1 cellular context compared by ENCODE assay signal in the genomic region with DNA sequence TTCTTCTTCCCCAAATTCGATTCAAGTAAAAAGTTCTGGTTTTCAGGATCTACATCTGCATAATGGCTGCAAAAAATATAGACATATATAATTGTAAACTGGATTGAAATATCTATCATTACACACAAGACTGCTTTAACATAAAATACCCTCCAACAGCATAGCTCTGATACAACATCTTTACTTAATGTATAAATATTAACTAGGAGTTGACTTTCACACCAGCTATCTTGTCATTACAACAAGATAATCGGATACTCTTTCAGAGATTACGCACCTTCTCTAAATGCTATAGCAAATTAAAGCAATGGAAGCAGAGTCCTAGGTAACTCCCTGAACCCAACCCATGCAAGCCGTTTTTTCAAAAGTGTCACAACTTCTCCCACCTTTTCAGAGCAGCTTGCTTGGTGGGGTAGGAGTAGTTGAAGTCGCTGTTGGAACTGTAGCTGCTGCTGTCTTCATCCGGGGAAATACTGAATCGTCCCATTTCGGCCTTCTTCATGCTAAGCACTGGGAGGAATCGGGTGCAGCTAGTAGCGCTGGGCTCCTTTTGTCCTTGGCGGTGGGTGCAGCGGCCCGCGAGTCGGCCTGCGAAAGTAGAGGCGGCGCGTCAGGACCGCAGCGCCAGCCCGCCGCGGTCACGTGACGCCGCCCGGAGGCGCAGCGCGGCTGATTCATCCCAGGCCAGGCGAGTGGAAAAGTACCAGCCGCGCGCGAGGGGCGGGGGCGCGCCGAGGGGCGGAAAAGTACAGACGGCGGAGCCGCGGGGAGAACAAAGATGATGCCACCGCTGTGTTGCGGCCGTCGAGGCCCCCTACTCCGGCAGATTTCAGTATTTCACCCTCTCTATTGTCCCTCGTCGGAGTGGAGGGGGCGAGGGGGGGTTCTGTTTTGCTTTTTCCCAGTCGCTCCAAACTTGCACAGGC.
A peak's percentile ranks its signal among the peaks of the same experiment; 100 is the strongest.
TF ChIP-seq lines count a peak whose summit lies in the region.

No MANE protein-coding gene starts in this region.

TF ChIP-seq in HEK293, 187 proteins besides CTCF, POLR2A, EP300 and RAD21 (continued from another document):
- TF ChIP-seq, protein P1, sequence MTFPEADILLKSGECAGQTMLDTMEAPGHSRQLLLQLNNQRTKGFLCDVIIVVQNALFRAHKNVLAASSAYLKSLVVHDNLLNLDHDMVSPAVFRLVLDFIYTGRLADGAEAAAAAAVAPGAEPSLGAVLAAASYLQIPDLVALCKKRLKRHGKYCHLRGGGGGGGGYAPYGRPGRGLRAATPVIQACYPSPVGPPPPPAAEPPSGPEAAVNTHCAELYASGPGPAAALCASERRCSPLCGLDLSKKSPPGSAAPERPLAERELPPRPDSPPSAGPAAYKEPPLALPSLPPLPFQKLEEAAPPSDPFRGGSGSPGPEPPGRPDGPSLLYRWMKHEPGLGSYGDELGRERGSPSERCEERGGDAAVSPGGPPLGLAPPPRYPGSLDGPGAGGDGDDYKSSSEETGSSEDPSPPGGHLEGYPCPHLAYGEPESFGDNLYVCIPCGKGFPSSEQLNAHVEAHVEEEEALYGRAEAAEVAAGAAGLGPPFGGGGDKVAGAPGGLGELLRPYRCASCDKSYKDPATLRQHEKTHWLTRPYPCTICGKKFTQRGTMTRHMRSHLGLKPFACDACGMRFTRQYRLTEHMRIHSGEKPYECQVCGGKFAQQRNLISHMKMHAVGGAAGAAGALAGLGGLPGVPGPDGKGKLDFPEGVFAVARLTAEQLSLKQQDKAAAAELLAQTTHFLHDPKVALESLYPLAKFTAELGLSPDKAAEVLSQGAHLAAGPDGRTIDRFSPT (tag by site-specific recombination; IDR thresholded peaks at IDR 0.05): peak; percentile 88
- TF ChIP-seq, protein P2, sequence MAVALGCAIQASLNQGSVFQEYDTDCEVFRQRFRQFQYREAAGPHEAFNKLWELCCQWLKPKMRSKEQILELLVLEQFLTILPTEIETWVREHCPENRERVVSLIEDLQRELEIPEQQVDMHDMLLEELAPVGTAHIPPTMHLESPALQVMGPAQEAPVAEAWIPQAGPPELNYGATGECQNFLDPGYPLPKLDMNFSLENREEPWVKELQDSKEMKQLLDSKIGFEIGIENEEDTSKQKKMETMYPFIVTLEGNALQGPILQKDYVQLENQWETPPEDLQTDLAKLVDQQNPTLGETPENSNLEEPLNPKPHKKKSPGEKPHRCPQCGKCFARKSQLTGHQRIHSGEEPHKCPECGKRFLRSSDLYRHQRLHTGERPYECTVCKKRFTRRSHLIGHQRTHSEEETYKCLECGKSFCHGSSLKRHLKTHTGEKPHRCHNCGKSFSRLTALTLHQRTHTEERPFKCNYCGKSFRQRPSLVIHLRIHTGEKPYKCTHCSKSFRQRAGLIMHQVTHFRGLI (tag by site-specific recombination; IDR thresholded peaks at IDR 0.05): no peak; the same call in 1 of the 2 replicates
- TF ChIP-seq, protein P3, sequence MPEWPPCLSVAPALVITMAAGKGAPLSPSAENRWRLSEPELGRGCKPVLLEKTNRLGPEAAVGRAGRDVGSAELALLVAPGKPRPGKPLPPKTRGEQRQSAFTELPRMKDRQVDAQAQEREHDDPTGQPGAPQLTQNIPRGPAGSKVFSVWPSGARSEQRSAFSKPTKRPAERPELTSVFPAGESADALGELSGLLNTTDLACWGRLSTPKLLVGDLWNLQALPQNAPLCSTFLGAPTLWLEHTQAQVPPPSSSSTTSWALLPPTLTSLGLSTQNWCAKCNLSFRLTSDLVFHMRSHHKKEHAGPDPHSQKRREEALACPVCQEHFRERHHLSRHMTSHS (tag by site-specific recombination; IDR thresholded peaks at IDR 0.05): no peak
- TF ChIP-seq, protein P4, sequence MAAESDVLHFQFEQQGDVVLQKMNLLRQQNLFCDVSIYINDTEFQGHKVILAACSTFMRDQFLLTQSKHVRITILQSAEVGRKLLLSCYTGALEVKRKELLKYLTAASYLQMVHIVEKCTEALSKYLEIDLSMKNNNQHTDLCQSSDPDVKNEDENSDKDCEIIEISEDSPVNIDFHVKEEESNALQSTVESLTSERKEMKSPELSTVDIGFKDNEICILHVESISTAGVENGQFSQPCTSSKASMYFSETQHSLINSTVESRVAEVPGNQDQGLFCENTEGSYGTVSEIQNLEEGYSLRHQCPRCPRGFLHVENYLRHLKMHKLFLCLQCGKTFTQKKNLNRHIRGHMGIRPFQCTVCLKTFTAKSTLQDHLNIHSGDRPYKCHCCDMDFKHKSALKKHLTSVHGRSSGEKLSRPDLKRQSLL (tag by site-specific recombination; IDR thresholded peaks at IDR 0.05): 0 out of 2 replicates have a peak, but pooled peaks have one; percentile 36
- TF ChIP-seq ZNF19 (tag by site-specific recombination; IDR thresholded peaks at IDR 0.05; ENCODE audit: low read depth) (no peak), ZNF777 (tag by site-specific recombination; IDR thresholded peaks at IDR 0.05; ENCODE audit: borderline replicate concordance) (peak; percentile 70; the same call in 1 of the 2 replicates), ZSCAN23 (tag by site-specific recombination; IDR thresholded peaks at IDR 0.05) (no peak), ZNF366 (tag by site-specific recombination; conservative IDR thresholded peaks at IDR 0.05) (peak; percentile 77), PRDM1 (tag by site-specific recombination; IDR thresholded peaks at IDR 0.05) (0 out of 2 replicates have a peak, but pooled peaks have one; percentile 6), KLF7 (tag by site-specific recombination; IDR thresholded peaks at IDR 0.05; ENCODE audit: borderline replicate concordance) (no peak), ZNF169 (tag by site-specific recombination; IDR thresholded peaks at IDR 0.05) (no peak), ZNF571 (tag by site-specific recombination; IDR thresholded peaks at IDR 0.05) (no peak), ZNF843 (tag by site-specific recombination; IDR thresholded peaks at IDR 0.05) (peak; percentile 58; the same call in 1 of the 2 replicates), ZNF335 (tag by site-specific recombination; conservative IDR thresholded peaks at IDR 0.05) (peak; percentile 74), ZNF174 (tag by site-specific recombination; IDR thresholded peaks at IDR 0.05) (no peak), ZNF211 (tag by site-specific recombination; IDR thresholded peaks at IDR 0.05; ENCODE audit: low read depth) (no peak), SP2 (tag by site-specific recombination; IDR thresholded peaks at IDR 0.05) (peak; percentile 39), SP7 (tag by site-specific recombination; IDR thresholded peaks at IDR 0.05) (peak; percentile 42; the same call in 1 of the 2 replicates), ZNF394 (tag by site-specific recombination; IDR thresholded peaks at IDR 0.05; ENCODE audit: borderline replicate concordance) (0 out of 2 replicates have a peak, but pooled peaks have one; percentile 39), ZEB2 (tag by site-specific recombination; IDR thresholded peaks at IDR 0.05) (peak; percentile 78), ZFP69B (tag by site-specific recombination; IDR thresholded peaks at IDR 0.05) (no peak), SETDB1 (IDR thresholded peaks at IDR 0.05; ENCODE audit: insufficient read length, low read length) (no peak), TCF7L2 (IDR thresholded peaks at IDR 0.05; ENCODE audit: borderline replicate concordance, low read depth, low read length) (peak; percentile 89), ZNF354C (tag by site-specific recombination; IDR thresholded peaks at IDR 0.05; ENCODE audit: borderline replicate concordance, low read depth) (no peak), ZNF133 (tag by site-specific recombination; IDR thresholded peaks at IDR 0.05) (no peak), ZNF341 (tag by site-specific recombination; IDR thresholded peaks at IDR 0.05; ENCODE audit: low read depth) (peak; percentile 81), ZBTB1 (tag by site-specific recombination; IDR thresholded peaks at IDR 0.05) (0 out of 2 replicates have a peak, but pooled peaks have one; percentile 43), KLF8 (tag by site-specific recombination; IDR thresholded peaks at IDR 0.05) (peak; percentile 73; the same call in 1 of the 2 replicates)
- TF ChIP-seq, protein P5, sequence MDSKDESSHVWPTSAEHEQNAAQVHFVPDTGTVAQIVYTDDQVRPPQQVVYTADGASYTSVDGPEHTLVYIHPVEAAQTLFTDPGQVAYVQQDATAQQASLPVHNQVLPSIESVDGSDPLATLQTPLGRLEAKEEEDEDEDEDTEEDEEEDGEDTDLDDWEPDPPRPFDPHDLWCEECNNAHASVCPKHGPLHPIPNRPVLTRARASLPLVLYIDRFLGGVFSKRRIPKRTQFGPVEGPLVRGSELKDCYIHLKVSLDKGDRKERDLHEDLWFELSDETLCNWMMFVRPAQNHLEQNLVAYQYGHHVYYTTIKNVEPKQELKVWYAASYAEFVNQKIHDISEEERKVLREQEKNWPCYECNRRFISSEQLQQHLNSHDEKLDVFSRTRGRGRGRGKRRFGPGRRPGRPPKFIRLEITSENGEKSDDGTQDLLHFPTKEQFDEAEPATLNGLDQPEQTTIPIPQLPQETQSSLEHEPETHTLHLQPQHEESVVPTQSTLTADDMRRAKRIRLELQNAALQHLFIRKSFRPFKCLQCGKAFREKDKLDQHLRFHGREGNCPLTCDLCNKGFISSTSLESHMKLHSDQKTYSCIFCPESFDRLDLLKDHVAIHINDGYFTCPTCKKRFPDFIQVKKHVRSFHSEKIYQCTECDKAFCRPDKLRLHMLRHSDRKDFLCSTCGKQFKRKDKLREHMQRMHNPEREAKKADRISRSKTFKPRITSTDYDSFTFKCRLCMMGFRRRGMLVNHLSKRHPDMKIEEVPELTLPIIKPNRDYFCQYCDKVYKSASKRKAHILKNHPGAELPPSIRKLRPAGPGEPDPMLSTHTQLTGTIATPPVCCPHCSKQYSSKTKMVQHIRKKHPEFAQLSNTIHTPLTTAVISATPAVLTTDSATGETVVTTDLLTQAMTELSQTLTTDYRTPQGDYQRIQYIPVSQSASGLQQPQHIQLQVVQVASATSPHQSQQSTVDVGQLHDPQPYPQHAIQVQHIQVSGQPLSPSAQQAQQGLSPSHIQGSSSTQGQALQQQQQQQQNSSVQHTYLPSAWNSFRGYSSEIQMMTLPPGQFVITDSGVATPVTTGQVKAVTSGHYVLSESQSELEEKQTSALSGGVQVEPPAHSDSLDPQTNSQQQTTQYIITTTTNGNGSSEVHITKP (tag by site-specific recombination; IDR thresholded peaks at IDR 0.05): peak; percentile 86
